ENCODE assay signal across 7 cellular contexts in genomic region chr7:71021049-71021448, GRCh38.
"Had no signal": no experiment of that assay in that cellular context is flagged by ENCODE, and none has a peak within 500 bp of the region (broad histone marks: within the 10 kb centered on the region; RNA-seq: fewer than 3 reads in every experiment).

No MANE protein-coding gene starts in this region.

- FAIRE-seq: H1, H54, HTR-8/SVneo had no signal

- H3K4me3 ChIP-seq: GM23338 had no signal

- ATAC-seq: GM23338 had no signal

- DNase-seq: H9, HCEC 1CT, IMR-90 had no signal
